In genomic region chr3:41277790-41278465, GRCh38 we compare ENCODE assay signal across 17 cellular contexts.
"Had no signal": no experiment of that assay in that cellular context is flagged by ENCODE, and none has a peak within 500 bp of the region (broad histone marks: within the 10 kb centered on the region; RNA-seq: fewer than 3 reads in every experiment).

No MANE protein-coding gene starts in this region.

- H3K9me3 ChIP-seq: esophagus squamous epithelium, ovary, vagina had no signal

- ATAC-seq: activated CD4-positive, CD25-positive, alpha-beta regulatory T cell treated with anti-CD3 and anti-CD28 coated beads, Interleukin-2, amount 50 U/mL, for 24 hours; left lobe of liver; stimulated activated memory B cell treated with anti-CD40 and anti-IgM and Interleukin-4, amounts not matched to agents 10 μg/mL and 1 μg/mL and 100 μg/mL, for 72 hours had no signal

- H3K27me3 ChIP-seq: esophagus squamous epithelium, ovary, sigmoid colon, tibial nerve, vagina had no signal

- DNase-seq: activated CD4-positive, alpha-beta T cell treated with anti-CD3 and anti-CD28 coated beads, Interleukin-2, amount 50 U/mL, for 4 hours; activated naive CD4-positive, alpha-beta T cell; activated naive CD8-positive, alpha-beta T cell treated with anti-CD3 and anti-CD28 coated beads, Interleukin-2, amount 10 ng/mL, durations not matched to agents 7 days and 5 days; activated T-cell treated with anti-CD3 and anti-CD28 coated beads for 4 hours; central memory CD4-positive, alpha-beta T cell; esophagus squamous epithelium; hypothalamus; islet precursor cell; ovary; sigmoid colon; stimulated activated CD4-positive, alpha-beta T cell treated with anti-CD3 and anti-CD28 coated beads, Interleukin-1b, Interleukin-23, amount 100 ng/mL, for 48 hours had no signal

- H3K4me1 ChIP-seq: esophagus squamous epithelium, sigmoid colon, tibial nerve, vagina had no signal

- H3K36me3 ChIP-seq: esophagus squamous epithelium, ovary, sigmoid colon, tibial nerve, vagina had no signal

- H3K4me3 ChIP-seq: coronary artery, esophagus squamous epithelium, ovary, sigmoid colon, tibial nerve, vagina had no signal
